ENCODE assay signal across 23 cellular contexts in genomic region chr19:6868341-6868740, GRCh38. TPM values are rescaled to one million over a fixed set of nuclear protein-coding genes. Genes with fewer than 3 reads are reported as not detected.
A peak's percentile ranks its signal among the peaks of the same experiment; 100 is the strongest.
DNase-seq lines count a peak whose midpoint lies in the region; ATAC-seq and TF ChIP-seq lines count a peak whose summit lies in the region.
"Had no signal": no experiment of that assay in that cellular context is flagged by ENCODE, and none has a peak within 500 bp of the region (broad histone marks: within the 10 kb centered on the region; RNA-seq: fewer than 3 reads in every experiment).

No MANE protein-coding gene starts in this region.

- no peak overlapping the region for H3K4me3 ChIP-seq in A673 (ENCODE audit: low read depth, low read length, poor library complexity, severe bottlenecking)
- H3K4me3 ChIP-seq: body of pancreas, dorsolateral prefrontal cortex, esophagus squamous epithelium, ovary, skin epidermis had no signal

- no peak for TF ChIP-seq CTCF in A673 (conservative IDR thresholded peaks at IDR 0.05; ENCODE audit: low read depth, low read length)

- no peaks in the 10 kb centered on the region for H3K36me3 ChIP-seq in A673 (ENCODE audit: insufficient read depth, low read length, poor library complexity, severe bottlenecking)
- H3K36me3 ChIP-seq: esophagus squamous epithelium, ovary had no signal

- no peak overlapping the region for H3K27ac ChIP-seq in A673 (ENCODE audit: low read depth, low read length, poor library complexity, severe bottlenecking)
- H3K27ac ChIP-seq: body of pancreas, dorsolateral prefrontal cortex, esophagus squamous epithelium, ovary had no signal

- POLR2A ChIA-PET in A673 (lab: Charles Lee; ENCODE audit: low non-redundant PET): no interaction called here

- intact Hi-C loops in A673 (cut with micrococcal nuclease; ENCODE audit: unreplicated experiment): no loop called here

- no peaks in the 10 kb centered on the region for H3K9me3 ChIP-seq in A673 (ENCODE audit: low read depth, low read length, poor library complexity, severe bottlenecking)
- H3K9me3 ChIP-seq: body of pancreas, esophagus squamous epithelium, ovary had no signal

- no peak overlapping the region for H3K27ac Mint-ChIP-seq in stimulated activated memory B cell treated with anti-CD40 and anti-IgM and Interleukin-4, amounts not matched to agents 10 μg/mL and 1 μg/mL and 100 μg/mL, for 72 hours
- H3K27ac Mint-ChIP-seq: activated naive CD4-positive, alpha-beta T cell treated with anti-CD3 and anti-CD28 coated beads for 36 hours; IgD-negative memory B cell had no signal

- H3K36me3 Mint-ChIP-seq in stimulated activated memory B cell treated with anti-CD40 and anti-IgM and Interleukin-4, amounts not matched to agents 10 μg/mL and 1 μg/mL and 100 μg/mL, for 72 hours: no peaks in the 10 kb centered on the region

- no peaks in the 10 kb centered on the region for H3K27me3 ChIP-seq in A673 (replicated peaks; ENCODE audit: insufficient read depth, low read depth, low read length, poor library complexity)
- H3K27me3 ChIP-seq: body of pancreas, ovary had no signal

- no peak for ATAC-seq in HG03521 (IDR thresholded peaks at IDR 0.05; ENCODE audit: unreplicated experiment)
- ATAC-seq in stimulated activated memory B cell treated with anti-CD40 and anti-IgM and Interleukin-4, amounts not matched to agents 10 μg/mL and 1 μg/mL and 100 μg/mL, for 72 hours: no peak
- ATAC-seq: activated CD4-positive, CD25-positive, alpha-beta regulatory T cell treated with anti-CD3 and anti-CD28 coated beads, Interleukin-2, amount 50 U/mL, for 24 hours; body of pancreas; HCT116; PC-3 had no signal

- no peaks in the 10 kb centered on the region for H3K4me1 Mint-ChIP-seq in stimulated activated memory B cell treated with anti-CD40 and anti-IgM and Interleukin-4, amounts not matched to agents 10 μg/mL and 1 μg/mL and 100 μg/mL, for 72 hours

- CTCF ChIA-PET in A673 (lab: Charles Lee): no interaction called here

- H3K4me1 ChIP-seq in A673 (ENCODE audit: insufficient read depth, low read length, poor library complexity, severe bottlenecking): no peaks in the 10 kb centered on the region
- H3K4me1 ChIP-seq: body of pancreas had no signal

- H3K4me3 Mint-ChIP-seq in stimulated activated memory B cell treated with anti-CD40 and anti-IgM and Interleukin-4, amounts not matched to agents 10 μg/mL and 1 μg/mL and 100 μg/mL, for 72 hours: no peak overlapping the region
- H3K4me3 Mint-ChIP-seq: activated naive CD4-positive, alpha-beta T cell treated with anti-CD3 and anti-CD28 coated beads for 36 hours; IgD-negative memory B cell had no signal

- BruUV-seq in A673 (replicated peaks; lab: Mats Ljungman, UMichigan): no TSS peak

- DNase-seq in A673 (ENCODE audit: low spot score) (peak; percentile 34), KBM-7 (peak; percentile 73), SKM-1 treated with dmso at 0.1 percent for 144 hours (lab: John Stamatoyannopoulos, UW; ENCODE audit: unreplicated experiment) (peak; percentile 80), inferior parietal cortex (ENCODE audit: extremely low spot score) (peak; percentile 9), NCI-H2227 (lab: John Stamatoyannopoulos, UW; ENCODE audit: unreplicated experiment) (no peak), NCI-H1930 (lab: John Stamatoyannopoulos, UW) (no peak)
- DNase-seq: ACHN; activated naive CD4-positive, alpha-beta T cell treated with anti-CD3 and anti-CD28 coated beads for 36 hours; Calu3; esophagus squamous epithelium; kidney glomerular epithelial cell; NCI-H1436 treated with DMSO at 0.1 percent for 48 hours; NCI-H226; ovary; PC-3 had no signal

- H3K27me3 Mint-ChIP-seq in stimulated activated memory B cell treated with anti-CD40 and anti-IgM and Interleukin-4, amounts not matched to agents 10 μg/mL and 1 μg/mL and 100 μg/mL, for 72 hours: peaks cover 31% of the 10 kb centered on the region

- in situ Hi-C loops in KBM-7 (cut with MboI; ENCODE audit: low pct_unique_long_range_greater_than_20kb, low sequenced_read_pairs): no loop called here

- no peaks in the 10 kb centered on the region for H3K9me3 Mint-ChIP-seq in stimulated activated memory B cell treated with anti-CD40 and anti-IgM and Interleukin-4, amounts not matched to agents 10 μg/mL and 1 μg/mL and 100 μg/mL, for 72 hours
- H3K9me3 Mint-ChIP-seq: activated naive CD4-positive, alpha-beta T cell treated with anti-CD3 and anti-CD28 coated beads for 36 hours had no signal

RNA-seq across cellular contexts. Expression of gene ADGRE1, which starts 19.0 kb away (rescaled TPM):
- total RNA-seq in A673 (2021): 0.09 TPM in 1 of 2 replicates, not detected in the other
- total RNA-seq: Calu3, PC-3 had no signal

Comparison
In these comparisons a context has a peak if more than half of its experiments do, and no peak if none do; other contexts are left out.
1. DNase-seq: peak in A673 (single experiment), KBM-7 (single experiment), SKM-1 treated with dmso at 0.1 percent for 144 hours (single experiment) and inferior parietal cortex (single experiment); none in NCI-H2227 (single experiment) and NCI-H1930 (0 of 2).